In the genomic region with DNA sequence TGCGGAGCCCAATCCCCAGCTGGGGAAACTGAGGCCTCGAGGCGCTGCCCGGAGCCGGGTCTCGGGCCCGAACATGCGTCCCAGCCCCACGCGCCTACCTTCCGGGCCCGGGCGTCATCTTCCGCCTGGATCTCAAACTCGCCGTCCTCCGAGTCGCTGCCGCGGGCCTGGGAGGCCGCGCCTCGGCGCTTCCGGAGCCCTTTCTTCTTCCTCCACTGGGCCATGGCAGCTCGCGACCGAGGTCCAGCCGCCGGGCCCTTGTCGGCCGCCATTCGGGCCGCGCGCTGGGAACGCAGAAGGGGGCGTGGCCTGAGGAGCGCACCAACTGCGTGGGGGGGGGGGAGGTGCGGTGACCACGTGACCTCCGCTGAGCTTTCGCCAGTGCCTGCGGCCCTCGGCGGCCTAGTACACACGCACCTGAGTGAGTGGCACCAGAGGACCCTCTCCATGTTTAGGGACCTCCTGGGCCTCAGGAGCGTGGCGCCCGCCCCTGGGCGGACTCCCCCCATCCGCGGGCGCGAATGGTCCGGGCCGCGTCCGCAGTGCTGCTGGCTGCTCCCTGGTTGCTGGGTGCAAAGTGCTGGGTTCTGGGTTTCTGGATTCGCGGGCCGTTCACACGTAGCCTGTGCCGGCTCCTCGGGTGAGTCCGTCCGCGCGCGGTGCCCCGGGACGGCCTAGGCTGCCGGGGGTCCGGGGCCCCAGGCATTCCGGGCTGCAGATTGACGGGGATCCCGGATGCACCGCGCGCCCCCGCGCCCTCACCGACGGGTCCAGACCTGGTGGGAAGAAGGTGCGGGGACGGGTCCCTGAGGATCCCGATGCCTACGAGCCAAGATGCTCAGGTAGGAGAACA, we compare ENCODE assay signal across 8 cellular contexts.
DNase-seq lines count a peak whose midpoint lies in the region; ATAC-seq, FAIRE-seq and TF ChIP-seq lines count a peak whose summit lies in the region.

TSS of gene DDX54 (minus strand) at position 299 of the 853 bp plus-strand sequence. CDS start at position 272, 27 bp downstream.
A gene with protein sequence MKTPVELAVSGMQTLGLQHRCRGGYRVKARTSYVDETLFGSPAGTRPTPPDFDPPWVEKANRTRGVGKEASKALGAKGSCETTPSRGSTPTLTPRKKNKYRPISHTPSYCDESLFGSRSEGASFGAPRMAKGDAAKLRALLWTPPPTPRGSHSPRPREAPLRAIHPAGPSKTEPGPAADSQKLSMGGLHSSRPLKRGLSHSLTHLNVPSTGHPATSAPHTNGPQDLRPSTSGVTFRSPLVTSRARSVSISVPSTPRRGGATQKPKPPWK (plus strand): TSS at position 542 of the 853 bp plus-strand sequence. CDS start 1,026 bp downstream, outside the sequence.

- in situ Hi-C loops in astrocyte of the cerebellum (cut with HindIII; ENCODE audit: low sequenced_read_pairs) = no loop called here

- TF ChIP-seq CTCF in astrocyte of the cerebellum (IDR thresholded peaks at IDR 0.05; ENCODE audit: low read depth, low read length, missing control alignments) (no peak), retinal pigment epithelial cell (conservative IDR thresholded peaks at IDR 0.05; ENCODE audit: low read depth, low read length) (no peak), D721Med (IDR thresholded peaks at IDR 0.05; ENCODE audit: insufficient read depth, missing control alignments) (no peak)

- DNase-seq in NCI-H1417 (lab: John Stamatoyannopoulos, UW) = peak; percentile 88 to 94 (median 93)
- peak; percentile 74 for DNase-seq in T1000 (lab: John Stamatoyannopoulos, UW)
- DNase-seq in astrocyte of the cerebellum (ENCODE audit: low read depth) = no peak
- DNase-seq in hippocampal formation (lab: John Stamatoyannopoulos, UW) = peak; percentile 74 to 79
- DNase-seq in retinal pigment epithelial cell (ENCODE audit: low read depth) = peak; percentile 30
- no peak for DNase-seq in D721Med (ENCODE audit: insufficient read length, low spot score)

- FAIRE-seq in D721Med (lab: Jason Lieb, UNC) = no peak

- H3K4me3 ChIP-seq in astrocyte of the cerebellum (ENCODE audit: low read depth, low read length) = peak within 1 kb of the TSS; percentile 75
- peak within 1 kb of the TSS; percentile 82 for H3K4me3 ChIP-seq in retinal pigment epithelial cell (ENCODE audit: low read length)

- ATAC-seq in GM18498 (IDR thresholded peaks at IDR 0.05; ENCODE audit: unreplicated experiment) (peak; percentile 55), HG02759 (IDR thresholded peaks at IDR 0.05; ENCODE audit: unreplicated experiment) (peak; percentile 52)

Comparison
In these comparisons a context has a peak if more than half of its experiments do, and no peak if none do; other contexts are left out.
1. DNase-seq: peak in NCI-H1417 (3 of 3), T1000 (single experiment), hippocampal formation (2 of 2) and retinal pigment epithelial cell (single experiment); none in astrocyte of the cerebellum (single experiment) and D721Med (single experiment).